14 cellular contexts compared by ENCODE assay signal in genomic region chr16:56776562-56776961, GRCh38. TPM values are rescaled to one million over a fixed set of nuclear protein-coding genes. Genes with fewer than 3 reads are reported as not detected.
DNase-seq lines count a peak whose midpoint lies in the region; ATAC-seq and TF ChIP-seq lines count a peak whose summit lies in the region.
"Had no signal": no experiment of that assay in that cellular context is flagged by ENCODE, and none has a peak within 500 bp of the region (broad histone marks: within the 10 kb centered on the region; RNA-seq: fewer than 3 reads in every experiment).

No MANE protein-coding gene starts in this region.

- peak; percentile 18 for DNase-seq in Ammon's horn (ENCODE audit: low spot score)
- DNase-seq in LNCaP clone FGC (ENCODE audit: low read depth), result peak; percentile 54
- DNase-seq in cerebellum (ENCODE audit: low spot score), result peak; percentile 56
- DNase-seq in lung microvascular endothelial cell (ENCODE audit: low read depth in 2 of 2), result peak; percentile 42 to 48
- no peak for DNase-seq in NCI-H226
- no peak for DNase-seq in stimulated activated naive CD4-positive, alpha-beta T cell treated with Interleukin-2 at 50 U/mL for 16 hours (lab: John Stamatoyannopoulos, UW)
- DNase-seq: activated CD4-positive, alpha-beta T cell treated with anti-CD3 and anti-CD28 coated beads, Interleukin-2, amount 10 ng/mL, durations not matched to agents 7 days and 5 days; CD4-positive, CD25-positive, alpha-beta regulatory T cell; cortex of kidney; kidney glomerular epithelial cell; NCI-H187 treated with DMSO at 0.1 percent for 48 hours had no signal

- no peak for TF ChIP-seq CTCF in LNCaP clone FGC (IDR thresholded peaks at IDR 0.05; ENCODE audit: control insufficient read depth, extremely low read depth, insufficient read depth)

- no peak overlapping the region for H3K4me3 ChIP-seq in LNCaP clone FGC (ENCODE audit: low read depth, low read length)
- H3K4me3 ChIP-seq: neural progenitor cell had no signal

- ATAC-seq in GM21737 (IDR thresholded peaks at IDR 0.05; ENCODE audit: unreplicated experiment), result no peak
- ATAC-seq in GM19328 (IDR thresholded peaks at IDR 0.05; ENCODE audit: unreplicated experiment), result no peak

RNA-seq across cellular contexts. Expression of gene NUP93, which starts 46.6 kb away (rescaled TPM):
- total RNA-seq in cerebellum (264 TPM), lung microvascular endothelial cell (50.2 and 58.6 TPM in 2 replicates)

Comparison
In these comparisons a context has a peak if more than half of its experiments do, and no peak if none do; other contexts are left out.
1. DNase-seq: peak in Ammon's horn (single experiment), LNCaP clone FGC (single experiment), cerebellum (single experiment) and lung microvascular endothelial cell (2 of 2); none in NCI-H226 (single experiment) and stimulated activated naive CD4-positive, alpha-beta T cell treated with Interleukin-2 at 50 U/mL for 16 hours (single experiment).